ENCODE assay signal across 8 cellular contexts in genomic region chr12:112906712-112907414, GRCh38. TPM values are rescaled to one million over a fixed set of nuclear protein-coding genes. Genes with fewer than 3 reads are reported as not detected.
DNase-seq lines count a peak whose midpoint lies in the region; ATAC-seq and TF ChIP-seq lines count a peak whose summit lies in the region.

Gene OAS1 (plus strand): TSS chr12:112906962. CDS start chr12:112907040, 78 bp downstream.

- DNase-seq in ELF-1 (ENCODE audit: low read depth, low spot score) (peak; percentile 54), choroid plexus epithelial cell (ENCODE audit: low read depth) (peak; percentile 84), lower leg skin (ENCODE audit: low spot score in 2 of 2) (peak in 1 of 2 donors; percentile 48), superior temporal gyrus (ENCODE audit: extremely low spot score) (peak; percentile 44), cerebellum (ENCODE audit: low spot score) (no peak)

- H3K4me3 ChIP-seq in choroid plexus epithelial cell (ENCODE audit: low read depth, low read length) (peak within 1 kb of the TSS; percentile 50), lower leg skin (ENCODE audit: low read depth, poor library complexity, severe bottlenecking) (peak within 1 kb of the TSS; percentile 41)

- TF ChIP-seq CTCF in choroid plexus epithelial cell (conservative IDR thresholded peaks at IDR 0.05; ENCODE audit: low read depth, low read length) (no peak), lower leg skin (IDR thresholded peaks at IDR 0.05) (no peak)

- intact Hi-C loops in lower leg skin (cut with DNase I; ENCODE audit: low total_unique reads) = no loop called here

- peak; percentile 73 for ATAC-seq in GM19463 (IDR thresholded peaks at IDR 0.05; ENCODE audit: unreplicated experiment)
- ATAC-seq in HG03558 (IDR thresholded peaks at IDR 0.05; ENCODE audit: extremely low read depth, unreplicated experiment) = peak; percentile 56

- peak; percentile 60 for TF ChIP-seq POLR2A in Raji (IDR thresholded peaks at IDR 0.05; ENCODE audit: insufficient read depth, low read depth, low read length)
- TF ChIP-seq POLR2A in lower leg skin (IDR thresholded peaks at IDR 0.05) = no peak

- WGBS in lower leg skin, 2 donors = 0 to 5% methylated on average over 4 of the region's 4 CpGs

RNA-seq across cellular contexts. Expression of gene OAS1, which starts in this region (rescaled TPM):
- total RNA-seq in lower leg skin (10 to 100 TPM; 16.2 to 25.2 (median 23.2) TPM), cerebellum (2.6 TPM)
